Comparison of ENCODE assay signal across 24 cellular contexts in genomic region chr11:78176605-78177141, GRCh38.
"Had no signal": no experiment of that assay in that cellular context is flagged by ENCODE, and none has a peak within 500 bp of the region (broad histone marks: within the 10 kb centered on the region; RNA-seq: fewer than 3 reads in every experiment).

No MANE protein-coding gene starts in this region.

- H3K27me3 Mint-ChIP-seq: activated naive CD8-positive, alpha-beta T cell; activated naive CD8-positive, alpha-beta T cell treated with anti-CD3 and anti-CD28 coated beads, Interleukin-2, amount 50 U/mL, for 24 hours had no signal

- H3K36me3 ChIP-seq: WERI-Rb-1 had no signal

- H3K4me3 Mint-ChIP-seq: activated CD8-positive, alpha-beta T cell treated with anti-CD3 and anti-CD28 coated beads, Interleukin-2, amount 10 ng/mL, durations not matched to agents 7 days and 5 days; activated naive CD4-positive, alpha-beta T cell treated with anti-CD3 and anti-CD28 coated beads for 36 hours; activated naive CD8-positive, alpha-beta T cell; activated naive CD8-positive, alpha-beta T cell treated with anti-CD3 and anti-CD28 coated beads, Interleukin-2, amount 50 U/mL, for 24 hours; activated T-cell treated with anti-CD3 and anti-CD28 coated beads, Interleukin-2, amount 50 U/mL, for 4 hours had no signal

- ATAC-seq: activated CD8-positive, alpha-beta T cell treated with anti-CD3 and anti-CD28 coated beads, Interleukin-2, amount 10 ng/mL, durations not matched to agents 7 days and 5 days; activated naive CD8-positive, alpha-beta T cell treated with anti-CD3 and anti-CD28 coated beads, Interleukin-2, amount 50 U/mL, for 24 hours; activated T-cell treated with anti-CD3 and anti-CD28 coated beads, Interleukin-2, amount 50 U/mL, for 4 hours; Panc1 had no signal

- H3K27ac ChIP-seq: WERI-Rb-1 had no signal

- H3K27ac Mint-ChIP-seq: activated CD8-positive, alpha-beta T cell treated with anti-CD3 and anti-CD28 coated beads, Interleukin-2, amount 10 ng/mL, durations not matched to agents 7 days and 5 days; activated naive CD4-positive, alpha-beta T cell treated with anti-CD3 and anti-CD28 coated beads for 36 hours; activated naive CD8-positive, alpha-beta T cell; activated naive CD8-positive, alpha-beta T cell treated with anti-CD3 and anti-CD28 coated beads, Interleukin-2, amount 50 U/mL, for 24 hours had no signal

- DNase-seq: activated CD4-positive, alpha-beta T cell treated with anti-CD3 and anti-CD28 coated beads for 1 hour; activated CD4-positive, alpha-beta T cell treated with anti-CD3 and anti-CD28 coated beads for 48 hours; activated CD4-positive, alpha-beta T cell treated with anti-CD3 and anti-CD28 coated beads, Interleukin-2, amount 50 U/mL, for 4 hours; activated CD4-positive, CD25-positive, alpha-beta regulatory T cell; activated CD8-positive, alpha-beta T cell treated with anti-CD3 and anti-CD28 coated beads, Interleukin-2, amount 10 ng/mL, durations not matched to agents 7 days and 5 days; activated gamma-delta T cell treated with Interleukin-2 at 50 U/mL for 16 hours; activated naive CD4-positive, alpha-beta T cell treated with anti-CD3 and anti-CD28 coated beads for 36 hours; activated naive CD8-positive, alpha-beta T cell treated with anti-CD3 and anti-CD28 coated beads, Interleukin-2, amount 50 U/mL, for 24 hours; activated T-cell treated with anti-CD3 and anti-CD28 coated beads, Interleukin-2, amount 50 U/mL, for 4 hours; Karpas-422; KBM-7; NCI-H1105; NCI-H1436; NCI-H1694; NCI-H1930; NCI-H345; NCI-H524 treated with DMSO at 0.1 percent for 48 hours; Right ventricle myocardium superior; SW 1271; T-helper 1 cell; T1000; WERI-Rb-1 had no signal
